In the genomic region with DNA sequence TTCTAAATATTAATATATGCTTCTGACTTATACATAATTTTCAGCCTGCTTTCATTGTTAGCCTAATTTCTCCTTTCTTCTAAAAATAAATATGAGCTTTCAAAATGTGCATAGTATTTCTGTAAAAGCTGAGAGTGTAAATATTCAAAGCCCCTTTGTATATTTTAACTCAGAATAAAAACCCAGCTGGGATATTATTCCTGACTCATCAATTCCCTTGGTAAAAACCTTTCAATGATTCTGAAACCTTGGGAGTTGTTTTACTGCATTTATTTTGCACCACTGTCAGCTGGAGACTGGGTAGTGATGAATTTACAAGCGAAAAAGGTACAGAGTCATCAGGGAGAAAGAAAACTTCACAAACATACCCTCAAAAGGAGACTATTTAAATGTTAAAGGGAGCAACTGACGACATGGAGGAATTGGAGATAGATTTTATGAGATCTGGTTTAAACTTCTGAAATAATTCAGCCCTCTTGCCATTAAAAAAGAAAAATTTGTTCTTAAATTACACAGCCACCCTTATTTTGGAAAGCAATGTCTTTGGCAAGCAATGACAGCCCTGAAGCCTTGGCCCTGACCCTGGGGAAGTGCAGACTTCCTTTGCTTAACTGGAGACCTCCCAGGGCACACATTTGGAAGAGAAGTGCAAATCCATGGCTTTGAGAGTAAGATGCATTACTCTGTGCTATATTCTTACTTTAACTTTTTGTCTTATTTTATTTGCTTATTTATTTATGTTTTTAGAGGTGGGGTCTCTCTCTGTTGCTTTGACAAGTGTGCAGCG, we compare ENCODE assay signal across 1 cellular context.
TF ChIP-seq lines count a peak whose summit lies in the region.

No MANE protein-coding gene starts in this region.

TF ChIP-seq in WTC11, 78 proteins besides CTCF, POLR2A, EP300 and RAD21 (continued from another document):
- TF ChIP-seq, protein P1, sequence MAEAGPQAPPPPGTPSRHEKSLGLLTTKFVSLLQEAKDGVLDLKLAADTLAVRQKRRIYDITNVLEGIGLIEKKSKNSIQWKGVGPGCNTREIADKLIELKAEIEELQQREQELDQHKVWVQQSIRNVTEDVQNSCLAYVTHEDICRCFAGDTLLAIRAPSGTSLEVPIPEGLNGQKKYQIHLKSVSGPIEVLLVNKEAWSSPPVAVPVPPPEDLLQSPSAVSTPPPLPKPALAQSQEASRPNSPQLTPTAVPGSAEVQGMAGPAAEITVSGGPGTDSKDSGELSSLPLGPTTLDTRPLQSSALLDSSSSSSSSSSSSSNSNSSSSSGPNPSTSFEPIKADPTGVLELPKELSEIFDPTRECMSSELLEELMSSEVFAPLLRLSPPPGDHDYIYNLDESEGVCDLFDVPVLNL (CRISPR knock-in tag; IDR thresholded peaks at IDR 0.05; ENCODE audit: borderline replicate concordance, low read depth) = no peak
